Comparison of ENCODE assay signal across 11 cellular contexts in genomic region chr1:24567792-24568388, GRCh38. TPM values are rescaled to one million over a fixed set of nuclear protein-coding genes. Genes with fewer than 3 reads are reported as not detected.
DNase-seq lines count a peak whose midpoint lies in the region; ATAC-seq and TF ChIP-seq lines count a peak whose summit lies in the region.
"Had no signal": no experiment of that assay in that cellular context is flagged by ENCODE, and none has a peak within 500 bp of the region (broad histone marks: within the 10 kb centered on the region; RNA-seq: fewer than 3 reads in every experiment).

No MANE protein-coding gene starts in this region.

- DNase-seq in CD1c-positive myeloid dendritic cell (ENCODE audit: extremely low spot score) (peak; percentile 32), endodermal cell (peak; percentile 70), NCI-H2227 treated with DMSO at 0.1 percent for 48 hours (lab: John Stamatoyannopoulos, UW) (no peak), GM10248 (ENCODE audit: extremely low spot score) (no peak), midbrain (lab: John Stamatoyannopoulos, UW) (no peak), hepatic stellate cell (ENCODE audit: low spot score) (no peak)
- peak in 4 of 9 donors; percentile 15 to 40 (median 29) for DNase-seq in naive thymus-derived CD4-positive, alpha-beta T cell
- DNase-seq: activated naive CD4-positive, alpha-beta T cell treated with anti-CD3 and anti-CD28 coated beads, Interleukin-2, amount 10 ng/mL, durations not matched to agents 7 days and 5 days; NCI-H2081 treated with DMSO at 0.1 percent for 48 hours had no signal

- H3K4me3 ChIP-seq in Loucy (ENCODE audit: low read length, poor library complexity, severe bottlenecking) (no peak overlapping the region), endodermal cell (ENCODE audit: low read length) (no peak overlapping the region)
- no peak overlapping the region for H3K4me3 ChIP-seq in naive thymus-derived CD4-positive, alpha-beta T cell (ENCODE audit: low read length)

- H3K9ac ChIP-seq in Loucy (ENCODE audit: low read depth, low read length, poor library complexity, severe bottlenecking) (no peak overlapping the region), endodermal cell (ENCODE audit: extremely low read depth, low read length, poor library complexity, severe bottlenecking) (no peak overlapping the region)

- CTCF ChIA-PET in naive thymus-derived CD4-positive, alpha-beta T cell (lab: Charles Lee), result interaction anchor here (0.6 kb wide), 1 partner anchor 49 kb away, joined by 6 read pairs; no protein-coding TSS in a partner anchor
- CTCF ChIA-PET in GM10248 (lab: Yijun Ruan, JAX), result interaction anchor here (1.6 kb wide), 1 partner anchor 19 kb away, joined by 4 read pairs; no protein-coding TSS in a partner anchor

- WGBS in endodermal cell (ENCODE audit: insufficient coverage in 1 of 2, insufficient read length in 1 of 2), 2 experiments, result 88 to 100% methylated on average over 2 to 17 of the region's 17 CpGs

- H3F3A ChIP-seq in Loucy (ENCODE audit: low read depth), result no peaks in the 10 kb centered on the region

- no peak overlapping the region for H3K27ac Mint-ChIP-seq in endodermal cell
- H3K27ac Mint-ChIP-seq in naive thymus-derived CD4-positive, alpha-beta T cell, result peak overlapping the region in 4 of 9 donors; percentile 18 to 74 (median 60)
- H3K27ac Mint-ChIP-seq: activated naive CD4-positive, alpha-beta T cell treated with anti-CD3 and anti-CD28 coated beads, Interleukin-2, amount 10 ng/mL, durations not matched to agents 7 days and 5 days had no signal

- H3K9me3 ChIP-seq in Loucy (ENCODE audit: insufficient read depth, low read depth, low read length), result no peaks in the 10 kb centered on the region
- H3K9me3 ChIP-seq in endodermal cell (ENCODE audit: control insufficient read depth, low read length), result no peaks in the 10 kb centered on the region
- H3K9me3 ChIP-seq in naive thymus-derived CD4-positive, alpha-beta T cell (ENCODE audit: control insufficient read depth in 2 of 3, low read length in 3 of 3), result no peaks in the 10 kb centered on the region

- no peak overlapping the region for H3K27ac ChIP-seq in endodermal cell (ENCODE audit: low read depth, low read length)
- no peak overlapping the region for H3K27ac ChIP-seq in naive thymus-derived CD4-positive, alpha-beta T cell (ENCODE audit: low read depth, low read length)

- no peaks in the 10 kb centered on the region for H3K9me2 ChIP-seq in Loucy (replicated peaks; ENCODE audit: low read depth, low read length)

- intact Hi-C loops in naive thymus-derived CD4-positive, alpha-beta T cell (cut with micrococcal nuclease), result no loop called here

- no peak overlapping the region for H3K4me3 Mint-ChIP-seq in endodermal cell
- H3K4me3 Mint-ChIP-seq in naive thymus-derived CD4-positive, alpha-beta T cell, result no peak overlapping the region
- H3K4me3 Mint-ChIP-seq: activated naive CD4-positive, alpha-beta T cell treated with anti-CD3 and anti-CD28 coated beads, Interleukin-2, amount 10 ng/mL, durations not matched to agents 7 days and 5 days had no signal

- peak overlapping the region; percentile 1; the same call in 1 of the 2 replicates for H2AFZ ChIP-seq in Loucy (ENCODE audit: low read length)

- H3K36me3 ChIP-seq in Loucy (ENCODE audit: insufficient read depth, low read length) (no peaks in the 10 kb centered on the region), endodermal cell (ENCODE audit: control insufficient read depth, insufficient read depth, low read length) (no peaks in the 10 kb centered on the region)
- no peaks in the 10 kb centered on the region for H3K36me3 ChIP-seq in naive thymus-derived CD4-positive, alpha-beta T cell (ENCODE audit: control insufficient read depth in 2 of 3, insufficient read depth in 3 of 3, low read length in 3 of 3)

- TF ChIP-seq CTCF in Loucy (conservative IDR thresholded peaks at IDR 0.05; ENCODE audit: low read length) (no peak), endodermal cell (conservative IDR thresholded peaks at IDR 0.05) (peak; percentile 61), GM10248 (IDR thresholded peaks at IDR 0.05; ENCODE audit: control extremely low read depth, extremely low read depth, low read depth, missing control alignments) (no peak)

- H3K4me2 ChIP-seq in Loucy (ENCODE audit: low read depth, low read length, poor library complexity, severe bottlenecking), result no peak overlapping the region

- no peaks in the 10 kb centered on the region for H4K20me1 ChIP-seq in Loucy (ENCODE audit: insufficient read depth, low read length, poor library complexity, severe bottlenecking)

- POLR2A ChIA-PET in naive thymus-derived CD4-positive, alpha-beta T cell (lab: Charles Lee), result no interaction called here
- POLR2A ChIA-PET in GM10248 (lab: Yijun Ruan, JAX), result no interaction called here

- H3K9me3 Mint-ChIP-seq in endodermal cell, result peaks cover 1% of the 10 kb centered on the region
- no peaks in the 10 kb centered on the region for H3K9me3 Mint-ChIP-seq in naive thymus-derived CD4-positive, alpha-beta T cell
- H3K9me3 Mint-ChIP-seq: activated naive CD4-positive, alpha-beta T cell treated with anti-CD3 and anti-CD28 coated beads, Interleukin-2, amount 10 ng/mL, durations not matched to agents 7 days and 5 days had no signal

- H3K27me3 ChIP-seq in Loucy (ENCODE audit: insufficient read depth, low read length, poor library complexity, severe bottlenecking), result no peaks in the 10 kb centered on the region
- no peaks in the 10 kb centered on the region for H3K27me3 ChIP-seq in endodermal cell (ENCODE audit: control insufficient read depth, insufficient read depth, low read length, poor library complexity, severe bottlenecking)
- H3K27me3 ChIP-seq in naive thymus-derived CD4-positive, alpha-beta T cell (ENCODE audit: control insufficient read depth in 2 of 2, insufficient read depth in 2 of 2, low read length in 2 of 2), result no peaks in the 10 kb centered on the region

- no peaks in the 10 kb centered on the region for H3K79me2 ChIP-seq in Loucy (ENCODE audit: insufficient read depth, low read length)

- no peaks in the 10 kb centered on the region for H3K36me3 Mint-ChIP-seq in endodermal cell (ENCODE audit: low read depth)
- no peaks in the 10 kb centered on the region for H3K36me3 Mint-ChIP-seq in naive thymus-derived CD4-positive, alpha-beta T cell
- H3K36me3 Mint-ChIP-seq: activated naive CD4-positive, alpha-beta T cell treated with anti-CD3 and anti-CD28 coated beads, Interleukin-2, amount 10 ng/mL, durations not matched to agents 7 days and 5 days had no signal

- peaks cover 29% of the 10 kb centered on the region for H3K4me1 Mint-ChIP-seq in endodermal cell
- peaks cover 3 to 14% (median 8%) of the 10 kb centered on the region in 7 donors for H3K4me1 Mint-ChIP-seq in naive thymus-derived CD4-positive, alpha-beta T cell

- ATAC-seq in naive thymus-derived CD4-positive, alpha-beta T cell, result peak; percentile 59

- peaks cover 20% of the 10 kb centered on the region for H3K4me1 ChIP-seq in Loucy (ENCODE audit: insufficient read depth, low read length, poor library complexity, severe bottlenecking)
- H3K4me1 ChIP-seq in endodermal cell (ENCODE audit: control insufficient read depth, insufficient read depth, low read length), result no peaks in the 10 kb centered on the region
- no peaks in the 10 kb centered on the region for H3K4me1 ChIP-seq in naive thymus-derived CD4-positive, alpha-beta T cell (ENCODE audit: control insufficient read depth in 2 of 2, insufficient read depth in 2 of 2, low read length in 2 of 2)

- H3K27me3 Mint-ChIP-seq in endodermal cell (ENCODE audit: insufficient read depth), result no peaks in the 10 kb centered on the region
- peaks cover 0 to 12% (median 0%) of the 10 kb centered on the region in 5 donors for H3K27me3 Mint-ChIP-seq in naive thymus-derived CD4-positive, alpha-beta T cell

RNA-seq across cellular contexts. Expression of gene NCMAP, which starts 12.0 kb away (rescaled TPM):
- under 1 TPM; 0.15 to 0.42 TPM for total RNA-seq in endodermal cell
- not detected for polyA plus RNA-seq in endodermal cell (2013, experiment 1 of 2)
- not detected for polyA plus RNA-seq in endodermal cell (2013, experiment 2 of 2)
- total RNA-seq in naive thymus-derived CD4-positive, alpha-beta T cell, result under 1 TPM in 1 of 5 experiments, not detected in 4; 0.13 TPM
- under 1 TPM; 0.10 to 0.12 TPM for polyA plus RNA-seq in naive thymus-derived CD4-positive, alpha-beta T cell
- polyA plus RNA-seq: neural cell had no signal

Comparison
In these comparisons a context has a peak if more than half of its experiments do, and no peak if none do; other contexts are left out.
1. DNase-seq: peak in CD1c-positive myeloid dendritic cell (single experiment) and endodermal cell (single experiment); none in NCI-H2227 treated with DMSO at 0.1 percent for 48 hours (single experiment), GM10248 (single experiment), midbrain (single experiment) and hepatic stellate cell (single experiment).